ENCODE assay signal across 8 cellular contexts in the genomic region with DNA sequence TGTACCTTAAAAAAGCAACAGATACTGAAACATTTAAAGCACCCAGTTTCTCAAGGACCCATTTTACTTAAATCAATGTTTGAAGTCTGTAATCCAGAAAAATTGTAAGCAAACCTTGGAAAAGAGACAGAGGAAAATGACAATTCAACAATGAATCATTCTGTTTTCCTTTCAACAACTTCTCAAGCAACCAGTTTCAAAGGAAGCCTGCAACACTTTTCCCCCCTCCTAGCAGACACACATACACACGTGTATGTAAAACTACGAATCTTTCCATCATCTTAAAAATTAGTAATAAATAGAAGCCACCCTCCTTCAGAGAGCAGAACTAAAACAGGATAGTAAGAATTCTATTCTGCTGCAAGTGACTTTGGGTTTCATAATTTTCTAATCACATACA. TPM values are rescaled to one million over a fixed set of nuclear protein-coding genes. Genes with fewer than 3 reads are reported as not detected.
A peak's percentile ranks its signal among the peaks of the same experiment; 100 is the strongest.
DNase-seq lines count a peak whose midpoint lies in the region; ATAC-seq lines count a peak whose summit lies in the region.

No MANE protein-coding gene starts in this region.

- peak overlapping the region; percentile 96 for H3K4me3 Mint-ChIP-seq in stimulated activated naive CD8-positive, alpha-beta T cell treated with anti-CD3 and anti-CD28 coated beads, Interleukin-15, Interleukin-2, amounts not matched to agents 100 ng/mL and 50 ng/mL, for 24 hours
- H3K4me3 Mint-ChIP-seq in immature natural killer cell: peak overlapping the region; percentile 89 to 95 (median 92)
- peak overlapping the region; percentile 95 to 98 for H3K4me3 Mint-ChIP-seq in stimulated activated naive B cell treated with anti-CD40 and anti-IgM and Interleukin-4, amounts not matched to agents 10 μg/mL and 1 μg/mL and 100 μg/mL, for 72 hours

- no peak for DNase-seq in stimulated activated naive CD8-positive, alpha-beta T cell treated with anti-CD3 and anti-CD28 coated beads, Interleukin-15, Interleukin-2, amounts not matched to agents 100 U/mL and 50 U/mL, for 24 hours
- no peak for DNase-seq in activated naive CD4-positive, alpha-beta T cell treated with anti-CD3 and anti-CD28 coated beads, Interleukin-2, amount 50 U/mL, for 72 hours (ENCODE audit: low spot score in 2 of 2)
- DNase-seq in immature natural killer cell (no peak), 8988T (no peak)
- no peak for DNase-seq in stimulated activated naive B cell treated with anti-CD40 and anti-IgM and Interleukin-4, amounts not matched to agents 10 μg/mL and 1 μg/mL and 100 μg/mL, for 72 hours
- no peak for DNase-seq in stimulated activated CD4-positive, alpha-beta T cell treated with anti-CD3 and anti-CD28 coated beads, Interleukin-2, amount 100 ng/mL, for 48 hours

- H3K9me3 Mint-ChIP-seq in stimulated activated naive CD8-positive, alpha-beta T cell treated with anti-CD3 and anti-CD28 coated beads, Interleukin-15, Interleukin-2, amounts not matched to agents 100 ng/mL and 50 ng/mL, for 24 hours: no peaks in the 10 kb centered on the region
- no peaks in the 10 kb centered on the region for H3K9me3 Mint-ChIP-seq in activated naive CD4-positive, alpha-beta T cell treated with anti-CD3 and anti-CD28 coated beads, Interleukin-2, amount 50 U/mL, for 72 hours
- no peaks in the 10 kb centered on the region for H3K9me3 Mint-ChIP-seq in immature natural killer cell
- no peaks in the 10 kb centered on the region for H3K9me3 Mint-ChIP-seq in stimulated activated naive B cell treated with anti-CD40 and anti-IgM and Interleukin-4, amounts not matched to agents 10 μg/mL and 1 μg/mL and 100 μg/mL, for 72 hours

- peaks cover 49% of the 10 kb centered on the region for H3K4me1 Mint-ChIP-seq in stimulated activated naive CD8-positive, alpha-beta T cell treated with anti-CD3 and anti-CD28 coated beads, Interleukin-15, Interleukin-2, amounts not matched to agents 100 ng/mL and 50 ng/mL, for 24 hours (ENCODE audit: low read depth)
- peaks cover 32 to 46% of the 10 kb centered on the region in 2 donors for H3K4me1 Mint-ChIP-seq in immature natural killer cell
- peaks cover 25 to 48% of the 10 kb centered on the region in 2 donors for H3K4me1 Mint-ChIP-seq in stimulated activated naive B cell treated with anti-CD40 and anti-IgM and Interleukin-4, amounts not matched to agents 10 μg/mL and 1 μg/mL and 100 μg/mL, for 72 hours

- H3K36me3 Mint-ChIP-seq in stimulated activated naive CD8-positive, alpha-beta T cell treated with anti-CD3 and anti-CD28 coated beads, Interleukin-15, Interleukin-2, amounts not matched to agents 100 ng/mL and 50 ng/mL, for 24 hours (ENCODE audit: low read depth): no peaks in the 10 kb centered on the region
- peaks cover 11 to 12% of the 10 kb centered on the region in 2 donors for H3K36me3 Mint-ChIP-seq in activated naive CD4-positive, alpha-beta T cell treated with anti-CD3 and anti-CD28 coated beads, Interleukin-2, amount 50 U/mL, for 72 hours
- H3K36me3 Mint-ChIP-seq in immature natural killer cell: no peaks in the 10 kb centered on the region
- peaks cover 5 to 7% of the 10 kb centered on the region in 2 donors for H3K36me3 Mint-ChIP-seq in stimulated activated naive B cell treated with anti-CD40 and anti-IgM and Interleukin-4, amounts not matched to agents 10 μg/mL and 1 μg/mL and 100 μg/mL, for 72 hours

- peak overlapping the region; percentile 95 for H3K27ac Mint-ChIP-seq in stimulated activated naive CD8-positive, alpha-beta T cell treated with anti-CD3 and anti-CD28 coated beads, Interleukin-15, Interleukin-2, amounts not matched to agents 100 ng/mL and 50 ng/mL, for 24 hours
- H3K27ac Mint-ChIP-seq in activated naive CD4-positive, alpha-beta T cell treated with anti-CD3 and anti-CD28 coated beads, Interleukin-2, amount 50 U/mL, for 72 hours: peak overlapping the region; percentile 94 to 99
- peak overlapping the region; percentile 90 to 98 (median 95) for H3K27ac Mint-ChIP-seq in immature natural killer cell
- peak overlapping the region; percentile 99 for H3K27ac Mint-ChIP-seq in stimulated activated naive B cell treated with anti-CD40 and anti-IgM and Interleukin-4, amounts not matched to agents 10 μg/mL and 1 μg/mL and 100 μg/mL, for 72 hours

- H3K27me3 Mint-ChIP-seq in stimulated activated naive CD8-positive, alpha-beta T cell treated with anti-CD3 and anti-CD28 coated beads, Interleukin-15, Interleukin-2, amounts not matched to agents 100 ng/mL and 50 ng/mL, for 24 hours: no peaks in the 10 kb centered on the region
- H3K27me3 Mint-ChIP-seq in immature natural killer cell (ENCODE audit: low read depth in 3 of 3): peaks cover 15 to 22% (median 22%) of the 10 kb centered on the region in 3 donors
- no peaks in the 10 kb centered on the region for H3K27me3 Mint-ChIP-seq in stimulated activated naive B cell treated with anti-CD40 and anti-IgM and Interleukin-4, amounts not matched to agents 10 μg/mL and 1 μg/mL and 100 μg/mL, for 72 hours

- no peak for ATAC-seq in stimulated activated naive CD8-positive, alpha-beta T cell treated with anti-CD3 and anti-CD28 coated beads, Interleukin-15, Interleukin-2, amounts not matched to agents 100 U/mL and 50 U/mL, for 24 hours
- ATAC-seq in activated naive CD4-positive, alpha-beta T cell treated with anti-CD3 and anti-CD28 coated beads, Interleukin-2, amount 50 U/mL, for 72 hours: no peak
- no peak for ATAC-seq in stimulated activated naive B cell treated with anti-CD40 and anti-IgM and Interleukin-4, amounts not matched to agents 10 μg/mL and 1 μg/mL and 100 μg/mL, for 72 hours (replicated peaks)
- no peak for ATAC-seq in HG03432 (IDR thresholded peaks at IDR 0.05; ENCODE audit: unreplicated experiment)

RNA-seq across cellular contexts. Expression of a gene that starts 1.1 kb away (rescaled TPM):
- 10 to 100 TPM; 51.8 to 72.1 TPM for total RNA-seq in activated naive CD4-positive, alpha-beta T cell treated with anti-CD3 and anti-CD28 coated beads, Interleukin-2, amount 50 U/mL, for 72 hours
- polyA plus RNA-seq in immature natural killer cell: 1 to 10 TPM; 3.8 to 5.9 (median 3.8) TPM
